ENCODE assay signal across 1 cellular context in the genomic region with DNA sequence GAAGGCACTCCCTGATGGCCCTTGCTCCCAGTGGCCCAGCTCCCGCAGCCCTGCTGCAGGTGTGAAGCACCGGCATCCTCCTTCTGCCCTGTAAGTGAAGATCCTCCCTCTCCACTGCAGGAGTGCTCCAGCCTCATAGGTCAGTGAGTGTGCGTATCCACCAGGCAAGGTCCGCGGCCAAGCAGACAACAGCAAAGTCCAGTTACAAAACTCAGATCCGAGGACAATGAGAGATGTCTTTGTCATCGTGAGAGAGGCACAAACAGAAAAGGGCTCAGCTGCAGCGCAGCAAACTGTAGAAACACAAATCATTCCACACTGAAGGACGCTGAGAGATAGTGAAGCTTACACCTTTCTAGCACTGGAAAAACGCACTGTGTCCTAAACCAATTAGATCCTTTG.
TF ChIP-seq lines count a peak whose summit lies in the region.

No MANE protein-coding gene starts in this region.

TF ChIP-seq in HepG2, 621 proteins besides CTCF, POLR2A, EP300 and RAD21 (continued from another document and continues in another):
- TF ChIP-seq, protein P1, sequence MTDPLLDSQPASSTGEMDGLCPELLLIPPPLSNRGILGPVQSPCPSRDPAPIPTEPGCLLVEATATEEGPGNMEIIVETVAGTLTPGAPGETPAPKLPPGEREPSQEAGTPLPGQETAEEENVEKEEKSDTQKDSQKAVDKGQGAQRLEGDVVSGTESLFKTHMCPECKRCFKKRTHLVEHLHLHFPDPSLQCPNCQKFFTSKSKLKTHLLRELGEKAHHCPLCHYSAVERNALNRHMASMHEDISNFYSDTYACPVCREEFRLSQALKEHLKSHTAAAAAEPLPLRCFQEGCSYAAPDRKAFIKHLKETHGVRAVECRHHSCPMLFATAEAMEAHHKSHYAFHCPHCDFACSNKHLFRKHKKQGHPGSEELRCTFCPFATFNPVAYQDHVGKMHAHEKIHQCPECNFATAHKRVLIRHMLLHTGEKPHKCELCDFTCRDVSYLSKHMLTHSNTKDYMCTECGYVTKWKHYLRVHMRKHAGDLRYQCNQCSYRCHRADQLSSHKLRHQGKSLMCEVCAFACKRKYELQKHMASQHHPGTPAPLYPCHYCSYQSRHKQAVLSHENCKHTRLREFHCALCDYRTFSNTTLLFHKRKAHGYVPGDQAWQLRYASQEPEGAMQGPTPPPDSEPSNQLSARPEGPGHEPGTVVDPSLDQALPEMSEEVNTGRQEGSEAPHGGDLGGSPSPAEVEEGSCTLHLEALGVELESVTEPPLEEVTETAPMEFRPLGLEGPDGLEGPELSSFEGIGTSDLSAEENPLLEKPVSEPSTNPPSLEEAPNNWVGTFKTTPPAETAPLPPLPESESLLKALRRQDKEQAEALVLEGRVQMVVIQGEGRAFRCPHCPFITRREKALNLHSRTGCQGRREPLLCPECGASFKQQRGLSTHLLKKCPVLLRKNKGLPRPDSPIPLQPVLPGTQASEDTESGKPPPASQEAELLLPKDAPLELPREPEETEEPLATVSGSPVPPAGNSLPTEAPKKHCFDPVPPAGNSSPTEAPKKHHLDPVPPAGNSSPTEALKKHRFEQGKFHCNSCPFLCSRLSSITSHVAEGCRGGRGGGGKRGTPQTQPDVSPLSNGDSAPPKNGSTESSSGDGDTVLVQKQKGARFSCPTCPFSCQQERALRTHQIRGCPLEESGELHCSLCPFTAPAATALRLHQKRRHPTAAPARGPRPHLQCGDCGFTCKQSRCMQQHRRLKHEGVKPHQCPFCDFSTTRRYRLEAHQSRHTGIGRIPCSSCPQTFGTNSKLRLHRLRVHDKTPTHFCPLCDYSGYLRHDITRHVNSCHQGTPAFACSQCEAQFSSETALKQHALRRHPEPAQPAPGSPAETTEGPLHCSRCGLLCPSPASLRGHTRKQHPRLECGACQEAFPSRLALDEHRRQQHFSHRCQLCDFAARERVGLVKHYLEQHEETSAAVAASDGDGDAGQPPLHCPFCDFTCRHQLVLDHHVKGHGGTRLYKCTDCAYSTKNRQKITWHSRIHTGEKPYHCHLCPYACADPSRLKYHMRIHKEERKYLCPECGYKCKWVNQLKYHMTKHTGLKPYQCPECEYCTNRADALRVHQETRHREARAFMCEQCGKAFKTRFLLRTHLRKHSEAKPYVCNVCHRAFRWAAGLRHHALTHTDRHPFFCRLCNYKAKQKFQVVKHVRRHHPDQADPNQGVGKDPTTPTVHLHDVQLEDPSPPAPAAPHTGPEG (CRISPR knock-in tag; IDR thresholded peaks at IDR 0.05), result no peak
- TF ChIP-seq NCOR1 (IDR thresholded peaks at IDR 0.05; ENCODE audit: borderline replicate concordance, low read length) (peak; percentile 60; the same call in 1 of the 2 replicates), ZKSCAN5 (CRISPR knock-in tag; IDR thresholded peaks at IDR 0.05) (no peak), RXRA (CRISPR knock-in tag; IDR thresholded peaks at IDR 0.05) (peak; percentile 71), ZFYVE20 (CRISPR knock-in tag; IDR thresholded peaks at IDR 0.05; ENCODE audit: borderline replicate concordance, low read depth) (no peak), ZEB1 (IDR thresholded peaks at IDR 0.05; ENCODE audit: insufficient replicate concordance, low read depth) (peak; percentile 39), NCOA5 (CRISPR knock-in tag; IDR thresholded peaks at IDR 0.05) (no peak), TCF12 (IDR thresholded peaks at IDR 0.05) (no peak), TCF12 (CRISPR knock-in tag; IDR thresholded peaks at IDR 0.05) (no peak), HOXA3 (CRISPR knock-in tag; IDR thresholded peaks at IDR 0.05) (peak; percentile 66; the same call in 1 of the 2 replicates), NBN (conservative IDR thresholded peaks at IDR 0.05) (no peak), ZNF549 (CRISPR knock-in tag; IDR thresholded peaks at IDR 0.05) (no peak), FOXP1 (IDR thresholded peaks at IDR 0.05) (no peak), FOXP1 (CRISPR knock-in tag; IDR thresholded peaks at IDR 0.05) (peak; percentile 62; the same call in 1 of the 2 replicates), ZNF326 (CRISPR knock-in tag; IDR thresholded peaks at IDR 0.05; ENCODE audit: borderline replicate concordance) (no peak), EZH2 (conservative IDR thresholded peaks at IDR 0.05; ENCODE audit: low read depth, low read length) (no peak), KLF16 (CRISPR knock-in tag; IDR thresholded peaks at IDR 0.05) (no peak), MEIS1 (CRISPR knock-in tag; IDR thresholded peaks at IDR 0.05; ENCODE audit: borderline replicate concordance) (no peak), SCMH1 (CRISPR knock-in tag; IDR thresholded peaks at IDR 0.05; ENCODE audit: borderline replicate concordance) (no peak), SMAD3 (CRISPR knock-in tag; IDR thresholded peaks at IDR 0.05) (0 out of 2 replicates have a peak, but pooled peaks have one; percentile 39), NFE2L2 (IDR thresholded peaks at IDR 0.05; ENCODE audit: low read length) (peak; percentile 22; the same call in 1 of the 2 replicates), ZNF224 (CRISPR knock-in tag; IDR thresholded peaks at IDR 0.05) (no peak), PHF5A (CRISPR knock-in tag; IDR thresholded peaks at IDR 0.05; ENCODE audit: low read depth, unreplicated experiment) (no peak), TGIF2 (CRISPR knock-in tag; IDR thresholded peaks at IDR 0.05) (peak; percentile 52; the same call in 1 of the 2 replicates)
- TF ChIP-seq, protein P2, sequence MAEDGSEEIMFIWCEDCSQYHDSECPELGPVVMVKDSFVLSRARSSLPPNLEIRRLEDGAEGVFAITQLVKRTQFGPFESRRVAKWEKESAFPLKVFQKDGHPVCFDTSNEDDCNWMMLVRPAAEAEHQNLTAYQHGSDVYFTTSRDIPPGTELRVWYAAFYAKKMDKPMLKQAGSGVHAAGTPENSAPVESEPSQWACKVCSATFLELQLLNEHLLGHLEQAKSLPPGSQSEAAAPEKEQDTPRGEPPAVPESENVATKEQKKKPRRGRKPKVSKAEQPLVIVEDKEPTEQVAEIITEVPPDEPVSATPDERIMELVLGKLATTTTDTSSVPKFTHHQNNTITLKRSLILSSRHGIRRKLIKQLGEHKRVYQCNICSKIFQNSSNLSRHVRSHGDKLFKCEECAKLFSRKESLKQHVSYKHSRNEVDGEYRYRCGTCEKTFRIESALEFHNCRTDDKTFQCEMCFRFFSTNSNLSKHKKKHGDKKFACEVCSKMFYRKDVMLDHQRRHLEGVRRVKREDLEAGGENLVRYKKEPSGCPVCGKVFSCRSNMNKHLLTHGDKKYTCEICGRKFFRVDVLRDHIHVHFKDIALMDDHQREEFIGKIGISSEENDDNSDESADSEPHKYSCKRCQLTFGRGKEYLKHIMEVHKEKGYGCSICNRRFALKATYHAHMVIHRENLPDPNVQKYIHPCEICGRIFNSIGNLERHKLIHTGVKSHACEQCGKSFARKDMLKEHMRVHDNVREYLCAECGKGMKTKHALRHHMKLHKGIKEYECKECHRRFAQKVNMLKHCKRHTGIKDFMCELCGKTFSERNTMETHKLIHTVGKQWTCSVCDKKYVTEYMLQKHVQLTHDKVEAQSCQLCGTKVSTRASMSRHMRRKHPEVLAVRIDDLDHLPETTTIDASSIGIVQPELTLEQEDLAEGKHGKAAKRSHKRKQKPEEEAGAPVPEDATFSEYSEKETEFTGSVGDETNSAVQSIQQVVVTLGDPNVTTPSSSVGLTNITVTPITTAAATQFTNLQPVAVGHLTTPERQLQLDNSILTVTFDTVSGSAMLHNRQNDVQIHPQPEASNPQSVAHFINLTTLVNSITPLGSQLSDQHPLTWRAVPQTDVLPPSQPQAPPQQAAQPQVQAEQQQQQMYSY (CRISPR knock-in tag; IDR thresholded peaks at IDR 0.05), result no peak
- TF ChIP-seq, protein P3, sequence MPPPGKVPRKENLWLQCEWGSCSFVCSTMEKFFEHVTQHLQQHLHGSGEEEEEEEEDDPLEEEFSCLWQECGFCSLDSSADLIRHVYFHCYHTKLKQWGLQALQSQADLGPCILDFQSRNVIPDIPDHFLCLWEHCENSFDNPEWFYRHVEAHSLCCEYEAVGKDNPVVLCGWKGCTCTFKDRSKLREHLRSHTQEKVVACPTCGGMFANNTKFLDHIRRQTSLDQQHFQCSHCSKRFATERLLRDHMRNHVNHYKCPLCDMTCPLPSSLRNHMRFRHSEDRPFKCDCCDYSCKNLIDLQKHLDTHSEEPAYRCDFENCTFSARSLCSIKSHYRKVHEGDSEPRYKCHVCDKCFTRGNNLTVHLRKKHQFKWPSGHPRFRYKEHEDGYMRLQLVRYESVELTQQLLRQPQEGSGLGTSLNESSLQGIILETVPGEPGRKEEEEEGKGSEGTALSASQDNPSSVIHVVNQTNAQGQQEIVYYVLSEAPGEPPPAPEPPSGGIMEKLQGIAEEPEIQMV (CRISPR knock-in tag; IDR thresholded peaks at IDR 0.05; ENCODE audit: low read depth), result peak; percentile 96
- TF ChIP-seq, protein P4, sequence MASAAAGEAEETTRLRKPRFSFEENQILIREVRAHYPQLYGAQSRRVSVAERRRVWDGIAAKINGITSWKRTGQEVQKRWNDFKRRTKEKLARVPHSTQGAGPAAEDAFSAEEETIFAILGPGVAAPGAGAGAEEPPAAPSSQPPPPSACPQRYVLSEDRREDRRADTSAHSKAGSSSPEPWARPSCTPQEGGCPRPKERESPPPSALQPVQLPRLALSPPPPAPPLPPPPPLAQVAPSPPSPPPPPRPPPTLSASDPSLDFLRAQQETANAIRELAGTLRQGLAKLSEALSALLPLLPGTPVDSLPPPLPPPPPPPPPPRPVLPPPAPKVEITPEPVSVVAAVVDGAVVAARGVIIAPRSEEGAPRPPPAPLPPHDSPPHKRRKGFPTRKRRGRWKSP (CRISPR knock-in tag; IDR thresholded peaks at IDR 0.05), result no peak
- TF ChIP-seq, protein P5, sequence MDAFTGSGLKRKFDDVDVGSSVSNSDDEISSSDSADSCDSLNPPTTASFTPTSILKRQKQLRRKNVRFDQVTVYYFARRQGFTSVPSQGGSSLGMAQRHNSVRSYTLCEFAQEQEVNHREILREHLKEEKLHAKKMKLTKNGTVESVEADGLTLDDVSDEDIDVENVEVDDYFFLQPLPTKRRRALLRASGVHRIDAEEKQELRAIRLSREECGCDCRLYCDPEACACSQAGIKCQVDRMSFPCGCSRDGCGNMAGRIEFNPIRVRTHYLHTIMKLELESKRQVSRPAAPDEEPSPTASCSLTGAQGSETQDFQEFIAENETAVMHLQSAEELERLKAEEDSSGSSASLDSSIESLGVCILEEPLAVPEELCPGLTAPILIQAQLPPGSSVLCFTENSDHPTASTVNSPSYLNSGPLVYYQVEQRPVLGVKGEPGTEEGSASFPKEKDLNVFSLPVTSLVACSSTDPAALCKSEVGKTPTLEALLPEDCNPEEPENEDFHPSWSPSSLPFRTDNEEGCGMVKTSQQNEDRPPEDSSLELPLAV (CRISPR knock-in tag; conservative IDR thresholded peaks at IDR 0.05; ENCODE audit: low read depth), result no peak
- TF ChIP-seq, protein P6, sequence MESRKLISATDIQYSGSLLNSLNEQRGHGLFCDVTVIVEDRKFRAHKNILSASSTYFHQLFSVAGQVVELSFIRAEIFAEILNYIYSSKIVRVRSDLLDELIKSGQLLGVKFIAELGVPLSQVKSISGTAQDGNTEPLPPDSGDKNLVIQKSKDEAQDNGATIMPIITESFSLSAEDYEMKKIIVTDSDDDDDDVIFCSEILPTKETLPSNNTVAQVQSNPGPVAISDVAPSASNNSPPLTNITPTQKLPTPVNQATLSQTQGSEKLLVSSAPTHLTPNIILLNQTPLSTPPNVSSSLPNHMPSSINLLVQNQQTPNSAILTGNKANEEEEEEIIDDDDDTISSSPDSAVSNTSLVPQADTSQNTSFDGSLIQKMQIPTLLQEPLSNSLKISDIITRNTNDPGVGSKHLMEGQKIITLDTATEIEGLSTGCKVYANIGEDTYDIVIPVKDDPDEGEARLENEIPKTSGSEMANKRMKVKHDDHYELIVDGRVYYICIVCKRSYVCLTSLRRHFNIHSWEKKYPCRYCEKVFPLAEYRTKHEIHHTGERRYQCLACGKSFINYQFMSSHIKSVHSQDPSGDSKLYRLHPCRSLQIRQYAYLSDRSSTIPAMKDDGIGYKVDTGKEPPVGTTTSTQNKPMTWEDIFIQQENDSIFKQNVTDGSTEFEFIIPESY (CRISPR knock-in tag; IDR thresholded peaks at IDR 0.05), result peak; percentile 98
- TF ChIP-seq, protein P7, sequence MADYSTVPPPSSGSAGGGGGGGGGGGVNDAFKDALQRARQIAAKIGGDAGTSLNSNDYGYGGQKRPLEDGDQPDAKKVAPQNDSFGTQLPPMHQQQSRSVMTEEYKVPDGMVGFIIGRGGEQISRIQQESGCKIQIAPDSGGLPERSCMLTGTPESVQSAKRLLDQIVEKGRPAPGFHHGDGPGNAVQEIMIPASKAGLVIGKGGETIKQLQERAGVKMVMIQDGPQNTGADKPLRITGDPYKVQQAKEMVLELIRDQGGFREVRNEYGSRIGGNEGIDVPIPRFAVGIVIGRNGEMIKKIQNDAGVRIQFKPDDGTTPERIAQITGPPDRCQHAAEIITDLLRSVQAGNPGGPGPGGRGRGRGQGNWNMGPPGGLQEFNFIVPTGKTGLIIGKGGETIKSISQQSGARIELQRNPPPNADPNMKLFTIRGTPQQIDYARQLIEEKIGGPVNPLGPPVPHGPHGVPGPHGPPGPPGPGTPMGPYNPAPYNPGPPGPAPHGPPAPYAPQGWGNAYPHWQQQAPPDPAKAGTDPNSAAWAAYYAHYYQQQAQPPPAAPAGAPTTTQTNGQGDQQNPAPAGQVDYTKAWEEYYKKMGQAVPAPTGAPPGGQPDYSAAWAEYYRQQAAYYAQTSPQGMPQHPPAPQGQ (CRISPR knock-in tag; IDR thresholded peaks at IDR 0.05; ENCODE audit: borderline replicate concordance), result no peak
